ENCODE assay signal across 11 cellular contexts in genomic region chr5:78405820-78406750, GRCh38. TPM values are rescaled to one million over a fixed set of nuclear protein-coding genes. Genes with fewer than 3 reads are reported as not detected.
DNase-seq lines count a peak whose midpoint lies in the region; ATAC-seq and TF ChIP-seq lines count a peak whose summit lies in the region.
"Had no signal": no experiment of that assay in that cellular context is flagged by ENCODE, and none has a peak within 500 bp of the region (broad histone marks: within the 10 kb centered on the region; RNA-seq: fewer than 3 reads in every experiment).

No MANE protein-coding gene starts in this region.

- 68 to 69% methylated on average over 5 of the region's 5 CpGs for WGBS in heart right ventricle, 2 donors

- H3K4me1 Mint-ChIP-seq in activated naive CD8-positive, alpha-beta T cell treated with anti-CD3 and anti-CD28 coated beads for 36 hours, result peaks cover 40% of the 10 kb centered on the region

- H3K27ac ChIP-seq in left lung, result no peak overlapping the region
- no peak overlapping the region for H3K27ac ChIP-seq in SJCRH30
- no peak overlapping the region for H3K27ac ChIP-seq in heart right ventricle

- no peak overlapping the region for H3K4me3 ChIP-seq in left lung
- no peak overlapping the region for H3K4me3 ChIP-seq in SJCRH30
- H3K4me3 ChIP-seq in heart right ventricle, result no peak overlapping the region

- no peaks in the 10 kb centered on the region for H3K4me1 ChIP-seq in left lung
- no peaks in the 10 kb centered on the region for H3K4me1 ChIP-seq in SJCRH30
- peaks cover 0 to 7% (median 0%) of the 10 kb centered on the region in 9 donors for H3K4me1 ChIP-seq in heart right ventricle

- H3K36me3 ChIP-seq in left lung (no peaks in the 10 kb centered on the region), SJCRH30 (no peaks in the 10 kb centered on the region), heart right ventricle (peaks cover 0 to 7% (median 0%) of the 10 kb centered on the region in 9 donors)

- H3K9me3 ChIP-seq in left lung (no peaks in the 10 kb centered on the region), SJCRH30 (replicated peaks) (no peaks in the 10 kb centered on the region), heart right ventricle (peaks cover 0 to 7% (median 0%) of the 10 kb centered on the region in 11 donors)

- intact Hi-C loops in left lung (cut with DNase I) (no loop called here), heart right ventricle (cut with DNase I) (no loop called here)

- H3K9me3 Mint-ChIP-seq in activated naive CD8-positive, alpha-beta T cell treated with anti-CD3 and anti-CD28 coated beads for 36 hours, result peaks cover 8% of the 10 kb centered on the region

- H3K4me3 Mint-ChIP-seq in activated naive CD8-positive, alpha-beta T cell treated with anti-CD3 and anti-CD28 coated beads for 36 hours, result no peak overlapping the region

- DNase-seq in GM03348 (ENCODE audit: low spot score), result peak; percentile 46
- no peak for DNase-seq in activated naive CD8-positive, alpha-beta T cell treated with anti-CD3 and anti-CD28 coated beads for 36 hours
- no peak for DNase-seq in left lung
- DNase-seq in SJCRH30, result no peak
- no peak for DNase-seq in heart right ventricle
- DNase-seq: effector CD4-positive, alpha-beta T cell; GDM1; NK-92 treated with Interleukin-12 subunit alpha and Interleukin-12 subunit beta, amount 100 ng/mL, for 24 hours had no signal

- H3K27me3 ChIP-seq in left lung, result no peaks in the 10 kb centered on the region
- H3K27me3 ChIP-seq in SJCRH30, result no peaks in the 10 kb centered on the region
- no peaks in the 10 kb centered on the region for H3K27me3 ChIP-seq in heart right ventricle

- ATAC-seq in GM21619 (IDR thresholded peaks at IDR 0.05; ENCODE audit: unreplicated experiment), result peak; percentile 50
- ATAC-seq in left lung, result peak; percentile 66
- no peak for ATAC-seq in HG03520 (IDR thresholded peaks at IDR 0.05; ENCODE audit: unreplicated experiment)
- no peak for ATAC-seq in heart right ventricle
- no peak for ATAC-seq in HG03342 (IDR thresholded peaks at IDR 0.05; ENCODE audit: unreplicated experiment)

- H3K36me3 Mint-ChIP-seq in activated naive CD8-positive, alpha-beta T cell treated with anti-CD3 and anti-CD28 coated beads for 36 hours, result peaks cover 29% of the 10 kb centered on the region

- no peaks in the 10 kb centered on the region for H3K27me3 Mint-ChIP-seq in activated naive CD8-positive, alpha-beta T cell treated with anti-CD3 and anti-CD28 coated beads for 36 hours

- H3K27ac Mint-ChIP-seq in activated naive CD8-positive, alpha-beta T cell treated with anti-CD3 and anti-CD28 coated beads for 36 hours, result peak overlapping the region; percentile 62

- TF ChIP-seq CTCF in left lung (IDR thresholded peaks at IDR 0.05) (no peak), heart right ventricle (IDR thresholded peaks at IDR 0.05) (no peak)

RNA-seq across cellular contexts. Expression of gene SCAMP1, which starts 45.7 kb away (rescaled TPM):
- total RNA-seq in activated naive CD8-positive, alpha-beta T cell treated with anti-CD3 and anti-CD28 coated beads for 36 hours, result 10 to 100 TPM; 15.6 to 19.9 TPM
- total RNA-seq in left lung, result 10 to 100 TPM; 31.9 to 34.6 TPM
- 51.0 and 54.4 TPM in 2 replicates for total RNA-seq in SJCRH30 (2014; rRNA removed; shearing (Covaris generic))
- total RNA-seq in heart right ventricle, result 10 to 100 TPM; 26.2 to 40.4 (median 33.8) TPM
- polyA plus RNA-seq in heart right ventricle, result 1 to 10 TPM; 7.9 to 9.8 TPM

Comparison
In these comparisons a context has a peak if more than half of its experiments do, and no peak if none do; other contexts are left out.
1. ATAC-seq: peak in GM21619 (single experiment) and left lung (single experiment); none in HG03520 (single experiment), heart right ventricle (0 of 8) and HG03342 (single experiment).